ENCODE assay signal across 24 cellular contexts in the genomic region with DNA sequence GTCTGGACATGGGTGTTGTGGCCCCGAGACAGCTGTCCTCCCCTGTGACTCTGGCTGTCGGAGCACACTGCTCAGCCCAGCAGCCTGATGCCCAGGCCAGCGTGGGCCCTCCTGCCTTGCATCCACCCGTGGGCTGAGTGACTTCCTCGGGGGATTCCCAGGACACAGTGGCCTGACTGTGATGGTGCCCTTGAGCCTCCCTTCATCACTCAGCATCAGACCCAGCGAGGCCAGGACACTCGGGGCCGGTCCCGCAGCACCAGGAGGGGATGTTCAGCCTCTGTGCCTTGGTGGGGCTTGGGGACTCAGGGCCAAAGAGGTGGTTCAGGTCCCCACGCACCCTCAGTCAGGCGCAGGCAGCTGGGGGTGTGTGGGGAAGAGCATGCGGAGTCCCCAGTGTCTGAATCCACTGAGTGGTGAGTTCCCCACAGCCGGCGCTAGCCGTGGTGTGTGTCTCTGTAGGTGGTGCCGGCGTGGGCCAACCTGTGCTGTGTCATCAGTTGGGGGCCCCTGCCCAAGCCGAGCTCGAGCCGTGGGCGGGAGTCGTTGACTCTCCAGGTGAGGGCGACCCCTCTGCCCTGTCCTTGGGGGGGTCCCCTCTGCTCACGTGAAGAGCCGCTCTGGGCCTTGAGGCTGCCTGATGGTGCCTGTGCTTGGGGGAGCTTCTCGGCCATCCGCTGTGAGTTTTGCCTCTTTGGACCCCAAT.
A peak's percentile ranks its signal among the peaks of the same experiment; 100 is the strongest.
DNase-seq lines count a peak whose midpoint lies in the region; ATAC-seq and TF ChIP-seq lines count a peak whose summit lies in the region.
"Had no signal": no experiment of that assay in that cellular context is flagged by ENCODE, and none has a peak within 500 bp of the region (broad histone marks: within the 10 kb centered on the region; RNA-seq: fewer than 3 reads in every experiment).

No MANE protein-coding gene starts in this region.

- no peaks in the 10 kb centered on the region for H3K9me3 Mint-ChIP-seq in neural crest cell

- H3K27me3 Mint-ChIP-seq in neural crest cell (ENCODE audit: low read depth): no peaks in the 10 kb centered on the region

- H3K4me1 ChIP-seq in upper lobe of right lung: no peaks in the 10 kb centered on the region

- H3K4me1 Mint-ChIP-seq in neural crest cell: peaks cover 41% of the 10 kb centered on the region

- peak overlapping the region; percentile 67 for H3K27ac Mint-ChIP-seq in neural crest cell (ENCODE audit: unreplicated experiment)
- H3K27ac Mint-ChIP-seq: IgD-negative memory B cell had no signal

- H3K4me3 ChIP-seq in dorsolateral prefrontal cortex (no peak overlapping the region), upper lobe of right lung (no peak overlapping the region)
- H3K4me3 ChIP-seq: GM23248, MG63 had no signal

- no peaks in the 10 kb centered on the region for H3K9me3 ChIP-seq in upper lobe of right lung
- H3K9me3 ChIP-seq: MG63 had no signal

- H3K36me3 ChIP-seq in upper lobe of right lung: no peaks in the 10 kb centered on the region
- H3K36me3 ChIP-seq: MG63 had no signal

- H3K27ac ChIP-seq in dorsolateral prefrontal cortex (peak overlapping the region in 42 of 59 donors; percentile 2 to 86 (median 58)), upper lobe of right lung (no peak overlapping the region), RWPE1 (no peak overlapping the region)
- H3K27ac ChIP-seq: 22Rv1, GM23248 had no signal

- no peak for ATAC-seq in upper lobe of right lung

- CTCF ChIA-PET in RWPE1 (lab: Yijun Ruan, JAX): no interaction called here

- DNase-seq in activated CD8-positive, alpha-beta memory T cell treated with anti-CD3 and anti-CD28 coated beads for 24 hours: peak; percentile 21
- DNase-seq in activated CD8-positive, alpha-beta memory T cell treated with anti-CD3 and anti-CD28 coated beads, Interleukin-2, amount 50 U/mL, for 4 hours: no peak
- no peak for DNase-seq in dorsolateral prefrontal cortex
- DNase-seq in neural crest cell (ENCODE audit: low read depth, low spot score): no peak
- peak; percentile 61 for DNase-seq in upper lobe of right lung
- DNase-seq in NCI-H345 (lab: John Stamatoyannopoulos, UW): no peak
- DNase-seq in NCI-H82 treated with DMSO at 0.1 percent for 48 hours (lab: John Stamatoyannopoulos, UW; ENCODE audit: unreplicated experiment): no peak
- DNase-seq in RWPE1 (ENCODE audit: low spot score): no peak
- DNase-seq: AML-193; DMS79 treated with DMSO at 0.1 percent for 48 hours; GM23248; HCEC 1CT; Kasumi-1; MG63; NCI-H1048; NCI-H1436; NCI-H2029; NCI-H2171; NCI-H446; NCI-H526 treated with DMSO at 0.1 percent for 48 hours; NK-92 treated with Interleukin-12 subunit alpha and Interleukin-12 subunit beta, amount 100 ng/mL, for 24 hours; SHP77 had no signal

- POLR2A ChIA-PET in RWPE1 (lab: Yijun Ruan, JAX; ENCODE audit: low non-redundant PET): no interaction called here

- H3K27me3 ChIP-seq in dorsolateral prefrontal cortex (no peaks in the 10 kb centered on the region), upper lobe of right lung (no peaks in the 10 kb centered on the region)
- H3K27me3 ChIP-seq: MG63 had no signal

- intact Hi-C loops in dorsolateral prefrontal cortex (cut with DNase I): loop anchor here in 1 of 2 donors (10.0 kb wide), 1 partner anchor 225 kb away; no protein-coding TSS in a partner anchor
- intact Hi-C loops in upper lobe of right lung (cut with DNase I): no loop called here

- TF ChIP-seq CTCF in dorsolateral prefrontal cortex (IDR thresholded peaks at IDR 0.05 in 54 of 56, conservative IDR thresholded peaks at IDR 0.05 in 2 of 56; ENCODE audit: low read depth in 1 of 56, partially characterized antibody in 56 of 56) (no peak), neural crest cell (conservative IDR thresholded peaks at IDR 0.05) (no peak), upper lobe of right lung (IDR thresholded peaks at IDR 0.05) (no peak), RWPE1 (conservative IDR thresholded peaks at IDR 0.05; ENCODE audit: low read depth) (no peak)

- no peak overlapping the region for H3K4me3 Mint-ChIP-seq in neural crest cell
- H3K4me3 Mint-ChIP-seq: IgD-negative memory B cell had no signal

- no peaks in the 10 kb centered on the region for H3K36me3 Mint-ChIP-seq in neural crest cell (ENCODE audit: low read depth)
- H3K36me3 Mint-ChIP-seq: IgD-negative memory B cell had no signal

Comparison
In these comparisons a context has a peak if more than half of its experiments do, and no peak if none do; other contexts are left out.
1. DNase-seq: peak in activated CD8-positive, alpha-beta memory T cell treated with anti-CD3 and anti-CD28 coated beads for 24 hours (single experiment) and upper lobe of right lung (single experiment); none in activated CD8-positive, alpha-beta memory T cell treated with anti-CD3 and anti-CD28 coated beads, Interleukin-2, amount 50 U/mL, for 4 hours (single experiment), dorsolateral prefrontal cortex (0 of 10), neural crest cell (single experiment), NCI-H345 (single experiment), NCI-H82 treated with DMSO at 0.1 percent for 48 hours (single experiment) and RWPE1 (single experiment).
2. H3K27ac ChIP-seq: peak in dorsolateral prefrontal cortex (42 of 59); none in upper lobe of right lung (single experiment) and RWPE1 (single experiment).